In genomic region chr7:47247132-47247531, GRCh38 we compare ENCODE assay signal across 20 cellular contexts.
DNase-seq lines count a peak whose midpoint lies in the region; ATAC-seq, FAIRE-seq and TF ChIP-seq lines count a peak whose summit lies in the region.
"Had no signal": no experiment of that assay in that cellular context is flagged by ENCODE, and none has a peak within 500 bp of the region (broad histone marks: within the 10 kb centered on the region; RNA-seq: fewer than 3 reads in every experiment).

No MANE protein-coding gene starts in this region.

- in situ Hi-C loops in HepG2 (cut with HindIII; ENCODE audit: extremely low pct_ligation_motif_present, low pct_unique_long_range_greater_than_20kb) = no loop called here

- no peaks in the 10 kb centered on the region for H4K20me1 ChIP-seq in SK-N-SH (ENCODE audit: insufficient read depth)
- H4K20me1 ChIP-seq in HepG2 (ENCODE audit: insufficient read depth, low read length) = no peaks in the 10 kb centered on the region

- no peaks in the 10 kb centered on the region for H3K4me1 ChIP-seq in SK-N-SH (ENCODE audit: control insufficient read depth in 1 of 2, insufficient read depth in 2 of 2, low read depth in 1 of 2, low read length in 1 of 2)
- peaks cover 0 to 3% (median 0%) of the 10 kb centered on the region in 4 donors for H3K4me1 ChIP-seq in right lobe of liver
- no peaks in the 10 kb centered on the region for H3K4me1 ChIP-seq in HepG2 (ENCODE audit: insufficient read depth, low read length)
- H3K4me1 ChIP-seq in subcutaneous abdominal adipose tissue (ENCODE audit: control insufficient read depth in 5 of 5, insufficient read depth in 5 of 5, low read length in 5 of 5) = peaks cover 2 to 33% (median 27%) of the 10 kb centered on the region in 5 donors

- ATAC-seq in SK-N-SH treated with all-trans-retinoic acid at 6 μM for 48 hours = peak; percentile 25; the same call in 1 of the 3 replicates
- peak in 3 of 4 donors; percentile 32 to 64 (median 42) for ATAC-seq in right lobe of liver
- no peak for ATAC-seq in HepG2
- peak; percentile 70 for ATAC-seq in left lobe of liver
- no peak for ATAC-seq in HG03469 (IDR thresholded peaks at IDR 0.05; ENCODE audit: unreplicated experiment)
- ATAC-seq in activated T-cell treated with anti-CD3 and anti-CD28 coated beads, Interleukin-2, amount 50 U/mL, for 4 hours = no peak
- ATAC-seq: GM12878, GM23338, HCT116 had no signal

- CTCF ChIA-PET in SK-N-SH (lab: Yijun Ruan, JAX) = interaction anchor here (3.9 kb wide), 1 partner anchor 19 kb away, joined by 17 read pairs; no protein-coding TSS in a partner anchor
- CTCF ChIA-PET in HepG2 (lab: Yijun Ruan, JAX; ENCODE audit: low intra/inter-chr PET ratio, low total read pairs) = no interaction called here

- no peak for FAIRE-seq in HepG2 (lab: Jason Lieb, UNC)
- FAIRE-seq: GM12878, GM19239 had no signal

- TF ChIP-seq POLR2A in right lobe of liver (IDR thresholded peaks at IDR 0.05) (no peak), HepG2 (IDR thresholded peaks at IDR 0.05; ENCODE audit: insufficient read depth in 1 of 2, low read depth in 2 of 2, low read length in 2 of 2) (no peak)

- H3K27me3 Mint-ChIP-seq in activated T-cell treated with anti-CD3 and anti-CD28 coated beads, Interleukin-2, amount 50 U/mL, for 4 hours (ENCODE audit: low read depth) = no peaks in the 10 kb centered on the region
- H3K27me3 Mint-ChIP-seq: CD4-positive, alpha-beta memory T cell had no signal

- H3K4me2 ChIP-seq in SK-N-SH (no peak overlapping the region), HepG2 (ENCODE audit: low read depth, low read length) (no peak overlapping the region)
- H3K4me2 ChIP-seq: GM23338 had no signal

- intact Hi-C loops in right lobe of liver (cut with DNase I) = no loop called here
- intact Hi-C loops in HepG2 (cut with micrococcal nuclease; ENCODE audit: unreplicated experiment) = no loop called here

- H3K9me3 ChIP-seq in SK-N-SH (0 out of 2 replicates have a peak, but pooled peaks cover 5% of the 10 kb centered on the region), right lobe of liver (no peaks in the 10 kb centered on the region), HepG2 (ENCODE audit: low read length) (no peaks in the 10 kb centered on the region), subcutaneous abdominal adipose tissue (ENCODE audit: control insufficient read depth in 5 of 5, low read length in 5 of 5) (no peaks in the 10 kb centered on the region)

- H3K9me3 Mint-ChIP-seq in activated T-cell treated with anti-CD3 and anti-CD28 coated beads, Interleukin-2, amount 50 U/mL, for 4 hours = peaks cover 4% of the 10 kb centered on the region

- no TSS peak for BruUV-seq in HepG2 (replicated peaks; lab: Mats Ljungman, UMichigan)

- no peaks in the 10 kb centered on the region for H3K79me2 ChIP-seq in SK-N-SH (ENCODE audit: insufficient read depth)
- no peaks in the 10 kb centered on the region for H3K79me2 ChIP-seq in HepG2 (ENCODE audit: insufficient read depth, low read length)

- H3K9ac ChIP-seq in SK-N-SH = no peak overlapping the region
- H3K9ac ChIP-seq in HepG2 (ENCODE audit: insufficient read depth, low read depth, low read length) = no peak overlapping the region
- no peak overlapping the region for H3K9ac ChIP-seq in subcutaneous abdominal adipose tissue (ENCODE audit: low read length in 5 of 5)

- no peaks in the 10 kb centered on the region for H3K4me1 Mint-ChIP-seq in activated T-cell treated with anti-CD3 and anti-CD28 coated beads, Interleukin-2, amount 50 U/mL, for 4 hours (ENCODE audit: low read depth)
- H3K4me1 Mint-ChIP-seq: CD4-positive, alpha-beta memory T cell; GM23338; H9 had no signal

- H3K36me3 Mint-ChIP-seq in activated T-cell treated with anti-CD3 and anti-CD28 coated beads, Interleukin-2, amount 50 U/mL, for 4 hours (ENCODE audit: insufficient read depth) = no peaks in the 10 kb centered on the region
- H3K36me3 Mint-ChIP-seq: CD4-positive, alpha-beta memory T cell had no signal

- H3K27me3 ChIP-seq in SK-N-SH (ENCODE audit: insufficient read depth) (no peaks in the 10 kb centered on the region), right lobe of liver (no peaks in the 10 kb centered on the region), HepG2 (ENCODE audit: control insufficient read depth in 1 of 2, insufficient read depth in 2 of 2, low read length in 2 of 2) (peaks cover 2 to 11% of the 10 kb centered on the region in 2 experiments; a peak in 3 of 5 replicates), subcutaneous abdominal adipose tissue (ENCODE audit: control insufficient read depth in 5 of 5, insufficient read depth in 4 of 5, low read length in 5 of 5) (no peaks in the 10 kb centered on the region)

- POLR2A ChIA-PET in SK-N-SH (lab: Yijun Ruan, JAX) (no interaction called here), HepG2 (lab: Yijun Ruan, JAX) (no interaction called here)

- no peak for TF ChIP-seq RAD21 in SK-N-SH (IDR thresholded peaks at IDR 0.05; ENCODE audit: low read length)
- no peak for TF ChIP-seq RAD21 in HepG2 (CRISPR knock-in tag; IDR thresholded peaks at IDR 0.05)

- TF ChIP-seq CTCF in SK-N-SH (IDR thresholded peaks at IDR 0.05) = no peak
- no peak for TF ChIP-seq CTCF in right lobe of liver (IDR thresholded peaks at IDR 0.05)
- no peak for TF ChIP-seq CTCF in HepG2 (CRISPR knock-in tag; IDR thresholded peaks at IDR 0.05)

- 77% methylated on average over 5 of the region's 5 CpGs for WGBS in SK-N-SH (ENCODE audit: low lambda C conversion rate)
- WGBS in right lobe of liver (ENCODE audit: insufficient coverage, low coverage, low lambda C conversion rate, missing lambda C conversion rate) = 12% methylated on average over 3 of the region's 5 CpGs
- WGBS in HepG2 (ENCODE audit: low lambda C conversion rate) = 22% methylated on average over 5 of the region's 5 CpGs

- no peak overlapping the region for H2AFZ ChIP-seq in SK-N-SH (ENCODE audit: low read depth)
- no peak overlapping the region for H2AFZ ChIP-seq in HepG2 (ENCODE audit: low read length)
- H2AFZ ChIP-seq: GM23338 had no signal

- H3K36me3 ChIP-seq in SK-N-SH (replicated peaks in 1 of 2; ENCODE audit: control insufficient read depth in 1 of 2, insufficient read depth in 2 of 2, low read length in 1 of 2) = no peaks in the 10 kb centered on the region
- no peaks in the 10 kb centered on the region for H3K36me3 ChIP-seq in right lobe of liver
- no peaks in the 10 kb centered on the region for H3K36me3 ChIP-seq in HepG2 (replicated peaks in 1 of 2; ENCODE audit: control insufficient read depth in 1 of 2, insufficient read depth in 2 of 2, low read length in 2 of 2)
- H3K36me3 ChIP-seq in subcutaneous abdominal adipose tissue (ENCODE audit: control insufficient read depth in 5 of 5, insufficient read depth in 5 of 5, low read length in 5 of 5) = no peaks in the 10 kb centered on the region

- H3K9me2 ChIP-seq in SK-N-SH = no peaks in the 10 kb centered on the region

- H3K4me3 ChIP-seq in SK-N-SH (ENCODE audit: low read depth in 2 of 2, low read length in 1 of 2) = no peak overlapping the region
- no peak overlapping the region for H3K4me3 ChIP-seq in right lobe of liver
- no peak overlapping the region for H3K4me3 ChIP-seq in HepG2 (replicated peaks in 1 of 3; ENCODE audit: insufficient read depth in 1 of 3, low read depth in 2 of 3, low read length in 3 of 3)
- H3K4me3 ChIP-seq in subcutaneous abdominal adipose tissue (ENCODE audit: low read depth in 1 of 5, low read length in 5 of 5) = no peak overlapping the region
- H3K4me3 ChIP-seq: GM12878, GM23338 had no signal

- H3K27ac ChIP-seq in SK-N-SH (ENCODE audit: low read depth in 2 of 2, low read length in 1 of 2) = no peak overlapping the region
- H3K27ac ChIP-seq in right lobe of liver = no peak overlapping the region
- no peak overlapping the region for H3K27ac ChIP-seq in HepG2 (ENCODE audit: extremely low read length, insufficient read depth, low read length)
- H3K27ac ChIP-seq in subcutaneous abdominal adipose tissue (ENCODE audit: low read depth, low read length) = peak overlapping the region; percentile 35

- H3K4me3 Mint-ChIP-seq in activated T-cell treated with anti-CD3 and anti-CD28 coated beads, Interleukin-2, amount 50 U/mL, for 4 hours = no peak overlapping the region
- H3K4me3 Mint-ChIP-seq: CD4-positive, alpha-beta memory T cell; GM23338; H9 had no signal

- DNase-seq in SK-N-SH (no peak), right lobe of liver (no peak), HepG2 (ENCODE audit: low spot score) (no peak), left lobe of liver (ENCODE audit: low spot score) (no peak)
- no peak for DNase-seq in activated T-cell treated with anti-CD3 and anti-CD28 coated beads, Interleukin-2, amount 50 U/mL, for 4 hours
- DNase-seq: C1 segment of cervical spinal cord; Calu3; CD4-positive, alpha-beta memory T cell; COR-L47; DMS79; EL; GDM1; H9 had no signal

- TF ChIP-seq EP300 in SK-N-SH (IDR thresholded peaks at IDR 0.05; ENCODE audit: borderline replicate concordance in 1 of 2, low read depth in 1 of 2, low read length in 1 of 2) (no peak), HepG2 (IDR thresholded peaks at IDR 0.05; ENCODE audit: low read depth in 2 of 2, low read length in 2 of 2) (no peak), HepG2 (CRISPR knock-in tag; IDR thresholded peaks at IDR 0.05; ENCODE audit: borderline replicate concordance) (no peak)

- H3F3A ChIP-seq in SK-N-SH (replicated peaks; ENCODE audit: insufficient read depth) = no peaks in the 10 kb centered on the region

TF ChIP-seq in SK-N-SH treated with all-trans-retinoic acid at 6 μM for 48 hours, 23 proteins besides CTCF, POLR2A, EP300 and RAD21 (continues in another document):
- no peak for TF ChIP-seq PPARA (CRISPR knock-in tag; IDR thresholded peaks at IDR 0.05; ENCODE audit: borderline replicate concordance)
- TF ChIP-seq ZFP3 (CRISPR knock-in tag; IDR thresholded peaks at IDR 0.05) = no peak
- no peak for TF ChIP-seq ZFP30 (CRISPR knock-in tag; IDR thresholded peaks at IDR 0.05)

TF ChIP-seq in SK-N-SH, 30 proteins besides CTCF, POLR2A, EP300 and RAD21 (continues in another document):
- TF ChIP-seq RXRA (IDR thresholded peaks at IDR 0.05; ENCODE audit: borderline replicate concordance, low read depth) (no peak), POLR2AphosphoS5 (IDR thresholded peaks at IDR 0.05; ENCODE audit: low read depth, low read length) (no peak), SIN3A (IDR thresholded peaks at IDR 0.05; ENCODE audit: borderline replicate concordance, low read depth, low read length) (no peak), FOXJ3 (CRISPR knock-in tag; IDR thresholded peaks at IDR 0.05) (no peak), CHD2 (IDR thresholded peaks at IDR 0.05; ENCODE audit: low read length, partially characterized antibody) (no peak), YY1 (IDR thresholded peaks at IDR 0.05; ENCODE audit: low read depth) (no peak)

TF ChIP-seq in HepG2, 621 proteins besides CTCF, POLR2A, EP300 and RAD21 (continues in another document):
- no peak for TF ChIP-seq U2AF2 (IDR thresholded peaks at IDR 0.05; ENCODE audit: low read depth, low read length)
- TF ChIP-seq HOXA9 (CRISPR knock-in tag; IDR thresholded peaks at IDR 0.05; ENCODE audit: borderline replicate concordance) = no peak
- no peak for TF ChIP-seq JUNB (CRISPR knock-in tag; IDR thresholded peaks at IDR 0.05; ENCODE audit: borderline replicate concordance)
- TF ChIP-seq ZNF44 (CRISPR knock-in tag; IDR thresholded peaks at IDR 0.05) = no peak
- no peak for TF ChIP-seq SPEN (CRISPR knock-in tag; IDR thresholded peaks at IDR 0.05; ENCODE audit: low read depth)
- no peak for TF ChIP-seq TCF7 (IDR thresholded peaks at IDR 0.05; ENCODE audit: low read depth)
- TF ChIP-seq SMAD9 (CRISPR knock-in tag; IDR thresholded peaks at IDR 0.05) = no peak

Comparison
In these comparisons a context has a peak if more than half of its experiments do, and no peak if none do; other contexts are left out.
1. ATAC-seq: peak in SK-N-SH treated with all-trans-retinoic acid at 6 μM for 48 hours (single experiment), right lobe of liver (3 of 4) and left lobe of liver (single experiment); none in HepG2 (single experiment), HG03469 (single experiment) and activated T-cell treated with anti-CD3 and anti-CD28 coated beads, Interleukin-2, amount 50 U/mL, for 4 hours (0 of 2).